1 cellular context compared by ENCODE assay signal in the genomic region with DNA sequence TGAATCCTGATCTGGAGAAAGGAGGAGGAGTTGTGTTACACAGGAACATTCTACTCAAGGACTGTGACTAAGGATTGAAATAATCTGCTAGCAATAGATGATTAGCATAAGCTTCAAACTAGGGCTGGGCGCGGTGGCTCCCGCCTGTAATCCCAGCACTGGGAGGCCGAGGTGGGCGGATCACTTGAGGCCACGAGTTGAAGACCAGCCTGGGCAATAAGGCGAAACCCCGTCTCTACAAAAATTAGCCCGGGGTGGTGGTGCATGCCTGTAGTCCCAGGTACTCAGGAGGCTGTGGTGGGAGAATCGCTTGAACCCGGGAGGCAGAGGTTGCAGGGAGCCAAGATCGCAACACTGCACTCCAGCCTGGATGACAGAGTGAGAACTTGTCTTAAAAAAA.
TF ChIP-seq lines count a peak whose summit lies in the region.

No MANE protein-coding gene starts in this region.

TF ChIP-seq in HEK293, 187 proteins besides CTCF, POLR2A, EP300 and RAD21 (continued from another document):
- TF ChIP-seq ZNF398 (tag by site-specific recombination; IDR thresholded peaks at IDR 0.05), result no peak
